Comparison of ENCODE assay signal across 7 cellular contexts in genomic region chr5:126649709-126650108, GRCh38. TPM values are rescaled to one million over a fixed set of nuclear protein-coding genes. Genes with fewer than 3 reads are reported as not detected.
DNase-seq lines count a peak whose midpoint lies in the region; ATAC-seq, FAIRE-seq and TF ChIP-seq lines count a peak whose summit lies in the region.
"Not testable (repeated sequence)": the region's sequence is repeated elsewhere in the genome, so short reads cannot be mapped to it uniquely, and the experiment has no call there.

No MANE protein-coding gene starts in this region.

- H3K27me3 Mint-ChIP-seq in Caco-2 (ENCODE audit: insufficient read depth, unreplicated experiment), result not testable (repeated sequence)

- not testable (repeated sequence) for TF ChIP-seq POLR2A in K562 (conservative IDR thresholded peaks at IDR 0.05); HepG2 (IDR thresholded peaks at IDR 0.05; ENCODE audit: insufficient read depth in 1 of 2, low read depth in 2 of 2, low read length in 2 of 2); transverse colon (IDR thresholded peaks at IDR 0.05)

- CTCF ChIA-PET in Caco-2 (lab: Charles Lee); K562 (lab: Yijun Ruan, JAX; ENCODE audit: low intra/inter-chr PET ratio); HepG2 (lab: Yijun Ruan, JAX; ENCODE audit: low intra/inter-chr PET ratio, low total read pairs): not testable (repeated sequence)

- H3K4me3 ChIP-seq in Caco-2 (ENCODE audit: low read depth, low read length); SK-N-MC; K562; mucosa of descending colon: not testable (repeated sequence)
- H3K4me3 ChIP-seq in HepG2 (replicated peaks in 1 of 3; ENCODE audit: insufficient read depth in 1 of 3, low read depth in 2 of 3, low read length in 3 of 3) (peak overlapping the region; percentile 44 to 66 (median 54)), transverse colon (peak overlapping the region in 1 of 4 donors; percentile 2)

- H3K79me2 ChIP-seq in K562 (ENCODE audit: control insufficient read depth, insufficient read depth, low read length); HepG2 (ENCODE audit: insufficient read depth, low read length): not testable (repeated sequence)

- 16% methylated on average over 6 of the region's 6 CpGs for WGBS in K562 (ENCODE audit: insufficient coverage, low coverage, missing lambda C conversion rate)
- 6% methylated on average over 6 of the region's 6 CpGs for WGBS in HepG2 (ENCODE audit: low lambda C conversion rate)
- 57 to 61% methylated on average over 3 to 6 of the region's 6 CpGs for WGBS in transverse colon (ENCODE audit: low coverage in 1 of 2), 2 donors

- 0 out of 2 replicates have a peak overlapping the region, but pooled peaks have one; percentile 32 for H2AFZ ChIP-seq in K562 (ENCODE audit: low read depth, low read length)
- H2AFZ ChIP-seq in HepG2 (ENCODE audit: low read length), result not testable (repeated sequence)

- H3K36me3 Mint-ChIP-seq in Caco-2 (ENCODE audit: insufficient read depth, unreplicated experiment), result not testable (repeated sequence)

- not testable (repeated sequence) for TF ChIP-seq RAD21 in K562 (CRISPR knock-in tag; conservative IDR thresholded peaks at IDR 0.05 in 1 of 2, IDR thresholded peaks at IDR 0.05 in 1 of 2); HepG2 (CRISPR knock-in tag; IDR thresholded peaks at IDR 0.05)

- H3K9ac ChIP-seq in SK-N-MC (ENCODE audit: insufficient read length); K562 (ENCODE audit: insufficient read depth in 1 of 2, low read depth in 2 of 2, low read length in 2 of 2): not testable (repeated sequence)
- peak overlapping the region; percentile 59 for H3K9ac ChIP-seq in HepG2 (ENCODE audit: insufficient read depth, low read depth, low read length)

- DNase-seq in Caco-2; SK-N-MC (ENCODE audit: low read depth, low spot score); K562 (ENCODE audit: extremely low read depth in 1 of 4, low spot score in 3 of 4); left colon; HepG2 (ENCODE audit: low spot score); mucosa of descending colon; transverse colon: not testable (repeated sequence)

- POLR2A ChIA-PET in Caco-2 (lab: Charles Lee), result not testable (repeated sequence)
- POLR2A ChIA-PET in K562 (lab: Yijun Ruan, JAX), result interaction anchor here (0.6 kb wide), 1 partner anchor 42 kb away, joined by 3 read pairs; no protein-coding TSS in a partner anchor
- POLR2A ChIA-PET in HepG2 (lab: Yijun Ruan, JAX), result interaction anchor here (0.8 to 2.0 kb wide), 3 partner anchors 47 to 128 kb away, joined by 3 to 12 read pairs (median 8); partner anchors contain the start of genes ALDH7A1 and LMNB1

- FAIRE-seq in K562 (lab: Jason Lieb, UNC); HepG2 (lab: Jason Lieb, UNC): not testable (repeated sequence)

- H3K4me1 Mint-ChIP-seq in Caco-2 (ENCODE audit: low read depth, unreplicated experiment), result peaks cover 20% of the 10 kb centered on the region

- intact Hi-C loops in Caco-2 (cut with micrococcal nuclease; ENCODE audit: unreplicated experiment) (loop anchor here (1.0 kb wide), 1 partner anchor 49 kb away; the partner anchor contains the start of gene PHAX), K562 (cut with micrococcal nuclease) (loop anchor here (5.0 kb wide), 2 partner anchors 107 to 312 kb away; no protein-coding TSS in a partner anchor), HepG2 (cut with micrococcal nuclease; ENCODE audit: unreplicated experiment) (loop anchor here (2.0 kb wide), 1 partner anchor 49 kb away; the partner anchor contains the start of gene PHAX)
- intact Hi-C loops in left colon (cut with DNase I, micrococcal nuclease); mucosa of descending colon (cut with DNase I, micrococcal nuclease); transverse colon (cut with DNase I; ENCODE audit: low total_unique reads): not testable (repeated sequence)

- BruUV-seq in Caco-2 (replicated peaks; lab: Mats Ljungman, UMichigan); K562 (replicated peaks; lab: Mats Ljungman, UMichigan); HepG2 (replicated peaks; lab: Mats Ljungman, UMichigan): not testable (repeated sequence)

- not testable (repeated sequence) for H3K4me2 ChIP-seq in K562 (ENCODE audit: insufficient read depth, low read length)
- H3K4me2 ChIP-seq in HepG2 (ENCODE audit: low read depth, low read length), result peak overlapping the region; percentile 67

- not testable (repeated sequence) for ATAC-seq in K562
- ATAC-seq in left colon, result peak; percentile 46
- ATAC-seq in HepG2, result peak; percentile 46
- ATAC-seq in mucosa of descending colon, result peak; percentile 53

- peak overlapping the region; percentile 66 for H3K27ac Mint-ChIP-seq in Caco-2 (ENCODE audit: unreplicated experiment)

- H3K9me3 ChIP-seq in Caco-2; SK-N-MC (ENCODE audit: low read depth, low read length); K562 (replicated peaks; ENCODE audit: control insufficient read depth, insufficient read depth, low read depth, low read length); HepG2 (ENCODE audit: low read length); mucosa of descending colon: not testable (repeated sequence)
- H3K9me3 ChIP-seq in transverse colon, result peaks cover 6 to 10% of the 10 kb centered on the region in 2 donors

- H3K36me3 ChIP-seq in Caco-2 (ENCODE audit: control insufficient read depth, insufficient read depth, low read length); SK-N-MC (ENCODE audit: insufficient read depth, low read length); K562 (ENCODE audit: control insufficient read depth, insufficient read depth, low read length); HepG2 (replicated peaks in 1 of 2; ENCODE audit: control insufficient read depth in 1 of 2, insufficient read depth in 2 of 2, low read length in 2 of 2); mucosa of descending colon (ENCODE audit: low read depth); transverse colon: not testable (repeated sequence)

- H3K27ac ChIP-seq in SK-N-MC (peak overlapping the region; percentile 100), HepG2 (ENCODE audit: extremely low read length, insufficient read depth, low read length) (peak overlapping the region; percentile 82), transverse colon (peak overlapping the region; percentile 72 to 88 (median 82))
- H3K27ac ChIP-seq in K562 (ENCODE audit: extremely low read depth, low read depth, low read length), result not testable (repeated sequence)

- in situ Hi-C loops in K562 (cut with MboI) (loop anchor here (10.0 to 25.0 kb wide), 2 partner anchors 305 to 663 kb away; no protein-coding TSS in a partner anchor), HepG2 (cut with HindIII; ENCODE audit: extremely low pct_ligation_motif_present, low pct_unique_long_range_greater_than_20kb) (loop anchor here (10.0 to 25.0 kb wide), 3 partner anchors 155 to 665 kb away; partner anchors contain the start of gene MARCHF3), transverse colon (cut with MboI; ENCODE audit: low pct_ligation_motif_present in 1 of 4, low pct_unique_long_range_greater_than_20kb in 1 of 4, low sequenced_read_pairs in 3 of 4) (loop anchor here in 3 of 4 donors (10.0 to 25.0 kb wide), 3 partner anchors 138 to 665 kb away; partner anchors contain the start of gene LMNB1 (in 1 of the 3))

- H3K4me3 Mint-ChIP-seq in Caco-2 (ENCODE audit: unreplicated experiment), result not testable (repeated sequence)

- peaks cover 14% of the 10 kb centered on the region for H3K9me3 Mint-ChIP-seq in Caco-2 (ENCODE audit: unreplicated experiment)

- H3K27me3 ChIP-seq in Caco-2 (replicated peaks; ENCODE audit: control insufficient read depth, insufficient read depth, low read length); K562 (ENCODE audit: control insufficient read depth in 2 of 2, insufficient read depth in 2 of 2, low read length in 2 of 2); HepG2 (ENCODE audit: control insufficient read depth in 1 of 2, insufficient read depth in 2 of 2, low read length in 2 of 2); transverse colon: not testable (repeated sequence)

- H4K20me1 ChIP-seq in K562 (replicated peaks; ENCODE audit: control insufficient read depth, insufficient read depth, low read length); HepG2 (ENCODE audit: insufficient read depth, low read length): not testable (repeated sequence)

- not testable (repeated sequence) for TF ChIP-seq CTCF in Caco-2 (IDR thresholded peaks at IDR 0.05; ENCODE audit: insufficient read depth in 1 of 2, low read depth in 1 of 2, low read length in 1 of 2, severe bottlenecking in 1 of 2, unreplicated experiment in 1 of 2); K562 (IDR thresholded peaks at IDR 0.05 in 2 of 3, conservative IDR thresholded peaks at IDR 0.05 in 1 of 3; ENCODE audit: insufficient read depth in 2 of 3, low read depth in 1 of 3, low read length in 3 of 3); HepG2 (CRISPR knock-in tag; IDR thresholded peaks at IDR 0.05); mucosa of descending colon (IDR thresholded peaks at IDR 0.05); transverse colon (IDR thresholded peaks at IDR 0.05)

- H3K4me1 ChIP-seq in Caco-2, result peaks cover 21% of the 10 kb centered on the region
- not testable (repeated sequence) for H3K4me1 ChIP-seq in K562 (replicated peaks in 1 of 2; ENCODE audit: control insufficient read depth in 2 of 2, insufficient read depth in 2 of 2, low read length in 2 of 2)
- peaks cover 64% of the 10 kb centered on the region for H3K4me1 ChIP-seq in HepG2 (ENCODE audit: insufficient read depth, low read length)
- peaks cover 31% of the 10 kb centered on the region for H3K4me1 ChIP-seq in mucosa of descending colon (ENCODE audit: low read depth)
- H3K4me1 ChIP-seq in transverse colon, result peaks cover 0 to 47% (median 21%) of the 10 kb centered on the region in 4 donors

- not testable (repeated sequence) for TF ChIP-seq EP300 in K562 (IDR thresholded peaks at IDR 0.05; ENCODE audit: low read length); HepG2 (IDR thresholded peaks at IDR 0.05; ENCODE audit: low read depth in 2 of 2, low read length in 2 of 2); HepG2 (CRISPR knock-in tag; IDR thresholded peaks at IDR 0.05; ENCODE audit: borderline replicate concordance); transverse colon (IDR thresholded peaks at IDR 0.05; ENCODE audit: low read depth)

- not testable (repeated sequence) for H3K9me1 ChIP-seq in K562 (ENCODE audit: control insufficient read depth, insufficient read depth, low read length)

RNA-seq across cellular contexts. Expression of gene PHAX, which starts 49.0 kb away (rescaled TPM):
- 38.7 and 41.3 TPM in 2 replicates for total RNA-seq in Caco-2 (2022)
- total RNA-seq in K562 (2011; cell fraction: chromatin; rRNA removed; ENCODE audit: low replicate concordance), result 37.3 and 64.3 TPM in 2 replicates
- 28.2 and 28.4 TPM in 2 replicates for total RNA-seq in K562 (2011; cell fraction: nucleolus; rRNA removed)
- total RNA-seq in K562 (2011; cell fraction: nucleoplasm; rRNA removed), result 17.1 and 29.6 TPM in 2 replicates
- total RNA-seq in K562 (2014; rRNA removed), result 20.2 and 24.9 TPM in 2 replicates
- total RNA-seq in K562 (2014; rRNA removed; fragmentation: Illumina TruSeq; extraction: Trizol), result 46.8 and 55.3 TPM in 2 replicates
- 46.9 and 47.5 TPM in 2 replicates for total RNA-seq in K562 (2015; rRNA removed; fragmentation: Illumina TruSeq; extraction: Trizol)
- total RNA-seq in K562 (2021), result 25.8 and 26.1 TPM in 2 replicates
- polyA plus RNA-seq in K562 (2011; rRNA removed), result 20.1 and 33.4 TPM in 2 replicates
- polyA plus RNA-seq in K562 (2011; cell fraction: cytosol; rRNA removed), result 18.0 and 26.0 TPM in 2 replicates
- 5.1 and 5.3 TPM in 2 replicates for polyA plus RNA-seq in K562 (2011; cell fraction: nucleus; rRNA removed)
- 18.9 and 32.2 TPM in 2 replicates for polyA plus RNA-seq in K562 (2012)
- 37.7 and 43.5 TPM in 2 replicates for polyA plus RNA-seq in K562 (2014; fragmentation: Illumina TruSeq; extraction: Trizol)
- 10 to 100 TPM; 56.1 to 59.8 TPM for polyA plus RNA-seq in K562 (2014; fragmentation: Nextera tagmentation; extraction: Ambion mirVana)
- 27.7 and 35.1 TPM in 2 replicates for polyA plus RNA-seq in K562 (2014; rRNA removed)
- 58.4 and 72.4 TPM in 2 replicates for polyA minus RNA-seq in K562 (2011; rRNA and poly(A)+ RNA removed)
- 7.6 and 18.0 TPM in 2 replicates for polyA minus RNA-seq in K562 (2011; cell fraction: cytosol; rRNA and poly(A)+ RNA removed)
- 10.2 and 20.2 TPM in 2 replicates for polyA minus RNA-seq in K562 (2011; cell fraction: nucleus; rRNA and poly(A)+ RNA removed)
- total RNA-seq in left colon, result 10 to 100 TPM; 30.8 to 31.8 TPM
- 59.7 and 95.0 TPM in 2 replicates for total RNA-seq in HepG2 (2016; rRNA removed; fragmentation: Illumina TruSeq; extraction: Trizol)
- 21.2 and 23.9 TPM in 2 replicates for total RNA-seq in HepG2 (2016; cell fraction: cytosol; rRNA removed; fragmentation: Illumina TruSeq; extraction: Trizol; ENCODE audit: low read depth)
- total RNA-seq in HepG2 (2016; cell fraction: insoluble cytoplasmic fraction; rRNA removed; fragmentation: Illumina TruSeq; extraction: Trizol), result 60.0 and 92.4 TPM in 2 replicates
- 13.8 and 20.4 TPM in 2 replicates for total RNA-seq in HepG2 (2016; cell fraction: membrane; rRNA removed; fragmentation: Illumina TruSeq; extraction: Trizol)
- 28.1 and 28.5 TPM in 2 replicates for total RNA-seq in HepG2 (2016; cell fraction: nucleus; rRNA removed; fragmentation: Illumina TruSeq; extraction: Trizol)
- polyA plus RNA-seq in HepG2 (2011; rRNA removed), result 14.5 and 20.0 TPM in 2 replicates
- polyA plus RNA-seq in HepG2 (2011; cell fraction: cytosol; rRNA removed), result 23.7 and 29.5 TPM in 2 replicates
- polyA plus RNA-seq in HepG2 (2011; cell fraction: nucleus; rRNA removed), result 8.2 and 8.9 TPM in 2 replicates
- polyA plus RNA-seq in HepG2 (2012), result 25.3 and 30.2 TPM in 2 replicates
- 5.2 and 7.4 TPM in 2 replicates for polyA plus RNA-seq in HepG2 (2016; cell fraction: cytosol; fragmentation: Illumina TruSeq; extraction: Trizol; ENCODE audit: low read depth)
- polyA plus RNA-seq in HepG2 (2016; cell fraction: insoluble cytoplasmic fraction; fragmentation: Illumina TruSeq; extraction: Trizol; ENCODE audit: low read depth), result 79.7 and 90.7 TPM in 2 replicates
- polyA plus RNA-seq in HepG2 (2016; cell fraction: membrane; fragmentation: Illumina TruSeq; extraction: Trizol; ENCODE audit: low read depth), result 9.3 and 9.5 TPM in 2 replicates
- polyA plus RNA-seq in HepG2 (2016; cell fraction: nucleus; fragmentation: Illumina TruSeq; extraction: Trizol; ENCODE audit: insufficient read depth, low read depth), result 25.9 and 30.7 TPM in 2 replicates
- 13.5 and 35.0 TPM in 2 replicates for polyA minus RNA-seq in HepG2 (2011; rRNA and poly(A)+ RNA removed; ENCODE audit: low replicate concordance)
- polyA minus RNA-seq in HepG2 (2011; cell fraction: cytosol; rRNA and poly(A)+ RNA removed), result 14.5 and 19.1 TPM in 2 replicates
- polyA minus RNA-seq in HepG2 (2011; cell fraction: nucleus; rRNA and poly(A)+ RNA removed), result 21.5 and 28.7 TPM in 2 replicates
- total RNA-seq in mucosa of descending colon, result 10 to 100 TPM; 30.8 to 43.3 (median 34.0) TPM
- 10 to 100 TPM in 3 of 4 donors, 1 to 10 TPM in 1; 6.7 to 55.3 (median 49.2) TPM for total RNA-seq in transverse colon

RNA-seq across cellular contexts. Expression of gene ALDH7A1, which starts 54.7 kb away (rescaled TPM):
- total RNA-seq in Caco-2 (2022), result 192 and 204 TPM in 2 replicates
- total RNA-seq in K562 (2011; cell fraction: chromatin; rRNA removed; ENCODE audit: low replicate concordance), result not detected in 2 replicates
- total RNA-seq in K562 (2011; cell fraction: nucleolus; rRNA removed), result not detected in 2 replicates
- 0.15 TPM in 1 of 2 replicates, not detected in the other for total RNA-seq in K562 (2011; cell fraction: nucleoplasm; rRNA removed)
- total RNA-seq in K562 (2014; rRNA removed), result not detected in 2 replicates
- not detected in 2 replicates for total RNA-seq in K562 (2014; rRNA removed; fragmentation: Illumina TruSeq; extraction: Trizol)
- not detected in 2 replicates for total RNA-seq in K562 (2015; rRNA removed; fragmentation: Illumina TruSeq; extraction: Trizol)
- 0.38 and 0.49 TPM in 2 replicates for total RNA-seq in K562 (2021)
- polyA plus RNA-seq in K562 (2011; rRNA removed), result 0.04 TPM in 1 of 2 replicates, not detected in the other
- polyA plus RNA-seq in K562 (2011; cell fraction: cytosol; rRNA removed), result not detected in 2 replicates
- not detected in 2 replicates for polyA plus RNA-seq in K562 (2011; cell fraction: nucleus; rRNA removed)
- polyA plus RNA-seq in K562 (2012), result 0.16 TPM in 1 of 2 replicates, not detected in the other
- not detected in 2 replicates for polyA plus RNA-seq in K562 (2014; fragmentation: Illumina TruSeq; extraction: Trizol)
- polyA plus RNA-seq in K562 (2014; fragmentation: Nextera tagmentation; extraction: Ambion mirVana), result not detected
- polyA plus RNA-seq in K562 (2014; rRNA removed), result not detected in 2 replicates
- not detected in 2 replicates for polyA minus RNA-seq in K562 (2011; rRNA and poly(A)+ RNA removed)
- polyA minus RNA-seq in K562 (2011; cell fraction: cytosol; rRNA and poly(A)+ RNA removed), result not detected in 2 replicates
- 0.67 TPM in 1 of 2 replicates, not detected in the other for polyA minus RNA-seq in K562 (2011; cell fraction: nucleus; rRNA and poly(A)+ RNA removed)
- 10 to 100 TPM; 50.5 to 61.8 TPM for total RNA-seq in left colon
- 69.0 and 132 TPM in 2 replicates for total RNA-seq in HepG2 (2016; rRNA removed; fragmentation: Illumina TruSeq; extraction: Trizol)
- 25.5 and 27.2 TPM in 2 replicates for total RNA-seq in HepG2 (2016; cell fraction: cytosol; rRNA removed; fragmentation: Illumina TruSeq; extraction: Trizol; ENCODE audit: low read depth)
- 68.9 and 140 TPM in 2 replicates for total RNA-seq in HepG2 (2016; cell fraction: insoluble cytoplasmic fraction; rRNA removed; fragmentation: Illumina TruSeq; extraction: Trizol)
- total RNA-seq in HepG2 (2016; cell fraction: membrane; rRNA removed; fragmentation: Illumina TruSeq; extraction: Trizol), result 30.4 and 36.0 TPM in 2 replicates
- 88.1 and 94.1 TPM in 2 replicates for total RNA-seq in HepG2 (2016; cell fraction: nucleus; rRNA removed; fragmentation: Illumina TruSeq; extraction: Trizol)
- polyA plus RNA-seq in HepG2 (2011; rRNA removed), result 64.5 and 100 TPM in 2 replicates
- 60.2 and 62.6 TPM in 2 replicates for polyA plus RNA-seq in HepG2 (2011; cell fraction: cytosol; rRNA removed)
- 25.1 and 27.1 TPM in 2 replicates for polyA plus RNA-seq in HepG2 (2011; cell fraction: nucleus; rRNA removed)
- 63.1 and 161 TPM in 2 replicates for polyA plus RNA-seq in HepG2 (2012)
- 22.7 and 28.6 TPM in 2 replicates for polyA plus RNA-seq in HepG2 (2016; cell fraction: cytosol; fragmentation: Illumina TruSeq; extraction: Trizol; ENCODE audit: low read depth)
- polyA plus RNA-seq in HepG2 (2016; cell fraction: insoluble cytoplasmic fraction; fragmentation: Illumina TruSeq; extraction: Trizol; ENCODE audit: low read depth), result 290 TPM in 2 replicates
- 35.9 and 40.2 TPM in 2 replicates for polyA plus RNA-seq in HepG2 (2016; cell fraction: membrane; fragmentation: Illumina TruSeq; extraction: Trizol; ENCODE audit: low read depth)
- polyA plus RNA-seq in HepG2 (2016; cell fraction: nucleus; fragmentation: Illumina TruSeq; extraction: Trizol; ENCODE audit: insufficient read depth, low read depth), result 144 and 152 TPM in 2 replicates
- polyA minus RNA-seq in HepG2 (2011; rRNA and poly(A)+ RNA removed; ENCODE audit: low replicate concordance), result 96.9 and 101 TPM in 2 replicates
- polyA minus RNA-seq in HepG2 (2011; cell fraction: cytosol; rRNA and poly(A)+ RNA removed), result 31.7 and 41.1 TPM in 2 replicates
- polyA minus RNA-seq in HepG2 (2011; cell fraction: nucleus; rRNA and poly(A)+ RNA removed), result 61.4 and 63.3 TPM in 2 replicates
- 10 to 100 TPM; 39.4 to 46.1 (median 41.6) TPM for total RNA-seq in mucosa of descending colon
- 10 to 100 TPM in 3 of 4 donors, 1 to 10 TPM in 1; 9.8 to 33.3 (median 15.1) TPM for total RNA-seq in transverse colon

Comparison
In these comparisons a context has a peak if more than half of its experiments do, and no peak if none do; other contexts are left out.
1. RNA of gene ALDH7A1, which starts 54.7 kb away (total RNA-seq): 192 to 204 TPM in Caco-2, 25.5 to 140 TPM in HepG2, 50.5 to 61.8 TPM in left colon, 39.4 to 46.1 TPM in mucosa of descending colon and 9.8 to 33.3 TPM in transverse colon; 0.15 to 0.49 TPM in K562; every median in the first group is over 4 times any median in the second.